23 cellular contexts compared by ENCODE assay signal in genomic region chr7:107473975-107474598, GRCh38. TPM values are rescaled to one million over a fixed set of nuclear protein-coding genes. Genes with fewer than 3 reads are reported as not detected.
"Had no signal": no experiment of that assay in that cellular context is flagged by ENCODE, and none has a peak within 500 bp of the region (broad histone marks: within the 10 kb centered on the region; RNA-seq: fewer than 3 reads in every experiment).

No MANE protein-coding gene starts in this region.

- H3K27ac Mint-ChIP-seq: activated naive CD8-positive, alpha-beta T cell; naive thymus-derived CD8-positive, alpha-beta T cell; progenitor cell of endocrine pancreas; stimulated activated effector memory CD8-positive, alpha-beta T cell treated with anti-CD3 and anti-CD28 coated beads, Interleukin-12 subunit alpha, Interleukin-12 subunit beta, amount 100 ng/mL, for 72 hours had no signal

- ATAC-seq: activated CD4-positive, CD25-positive, alpha-beta regulatory T cell treated with anti-CD3 and anti-CD28 coated beads, Interleukin-2, amount 50 U/mL, for 24 hours; gastrocnemius medialis; naive thymus-derived CD8-positive, alpha-beta T cell; stimulated activated effector memory CD8-positive, alpha-beta T cell treated with anti-CD3 and anti-CD28 coated beads, Interleukin-12 subunit alpha, Interleukin-12 subunit beta, amount 100 ng/mL, for 72 hours; stimulated activated naive CD8-positive, alpha-beta T cell treated with anti-CD3 and anti-CD28 coated beads, Interleukin-15, amount 100 ng/mL, for 72 hours had no signal

- H3K4me1 Mint-ChIP-seq: endodermal cell; stimulated activated naive CD8-positive, alpha-beta T cell treated with anti-CD3 and anti-CD28 coated beads, Interleukin-15, amount 100 ng/mL, for 72 hours had no signal

- H3K4me1 ChIP-seq: ascending aorta, esophagus squamous epithelium, suprapubic skin had no signal

- H3K27me3 Mint-ChIP-seq: activated naive CD8-positive, alpha-beta T cell; naive thymus-derived CD8-positive, alpha-beta T cell; progenitor cell of endocrine pancreas; stimulated activated naive CD8-positive, alpha-beta T cell treated with anti-CD3 and anti-CD28 coated beads, Interleukin-15, amount 100 ng/mL, for 72 hours had no signal

- H3K4me3 Mint-ChIP-seq: activated naive CD8-positive, alpha-beta T cell; endodermal cell; naive thymus-derived CD8-positive, alpha-beta T cell; stimulated activated effector memory CD8-positive, alpha-beta T cell treated with anti-CD3 and anti-CD28 coated beads, Interleukin-12 subunit alpha, Interleukin-12 subunit beta, amount 100 ng/mL, for 72 hours; stimulated activated naive CD8-positive, alpha-beta T cell treated with anti-CD3 and anti-CD28 coated beads, Interleukin-15, amount 100 ng/mL, for 72 hours had no signal

- DNase-seq: activated CD4-positive, alpha-beta T cell treated with anti-CD3 and anti-CD28 coated beads, Interleukin-2, amount 50 U/mL, for 1 hour; activated T-cell treated with anti-CD3 and anti-CD28 coated beads, Interleukin-2, amount 50 U/mL, for 1 hour; adrenal gland; endodermal cell; esophagus squamous epithelium; gastrocnemius medialis; head of caudate nucleus; naive thymus-derived CD8-positive, alpha-beta T cell; stimulated activated CD4-positive, alpha-beta T cell treated with anti-CD3 and anti-CD28 coated beads, Interleukin-2, amount 100 ng/mL, for 24 hours; stimulated activated naive CD8-positive, alpha-beta T cell treated with anti-CD3 and anti-CD28 coated beads, Interleukin-15, amount 100 ng/mL, for 72 hours had no signal

- H3K9me3 ChIP-seq: adrenal gland, ascending aorta, esophagus squamous epithelium, gastrocnemius medialis, suprapubic skin, tibial nerve had no signal

- H3K36me3 ChIP-seq: adrenal gland, ascending aorta, esophagus squamous epithelium, gastrocnemius medialis, suprapubic skin, tibial nerve had no signal

- H3K9me3 Mint-ChIP-seq: endodermal cell; naive thymus-derived CD8-positive, alpha-beta T cell; stimulated activated effector memory CD8-positive, alpha-beta T cell treated with anti-CD3 and anti-CD28 coated beads, Interleukin-12 subunit alpha, Interleukin-12 subunit beta, amount 100 ng/mL, for 72 hours; stimulated activated naive CD8-positive, alpha-beta T cell treated with anti-CD3 and anti-CD28 coated beads, Interleukin-15, amount 100 ng/mL, for 72 hours had no signal

- H3K27ac ChIP-seq: adrenal gland, ascending aorta, coronary artery, esophagus squamous epithelium, gastrocnemius medialis, suprapubic skin, tibial nerve, VCaP had no signal

- H3K36me3 Mint-ChIP-seq: stimulated activated effector memory CD8-positive, alpha-beta T cell treated with anti-CD3 and anti-CD28 coated beads, Interleukin-12 subunit alpha, Interleukin-12 subunit beta, amount 100 ng/mL, for 72 hours had no signal

- H3K4me3 ChIP-seq: adrenal gland, ascending aorta, coronary artery, esophagus squamous epithelium, gastrocnemius medialis, lung, suprapubic skin, tibial nerve had no signal

- H3K27me3 ChIP-seq: adrenal gland, ascending aorta, esophagus squamous epithelium, gastrocnemius medialis, suprapubic skin, tibial nerve had no signal

RNA-seq across cellular contexts. Expression of gene GPR22, which starts 4.2 kb away (rescaled TPM):
- total RNA-seq: ascending aorta; endodermal cell; esophagus squamous epithelium; gastrocnemius medialis; lung; naive thymus-derived CD8-positive, alpha-beta T cell; osteocyte; progenitor cell of endocrine pancreas; suprapubic skin; T-helper 2 cell treated with Interferon-gamma antibody and Interleukin-4, amounts not matched to agents 100 ng/mL and 5 ng/mL, for 36 hours; tibial nerve had no signal
- polyA plus RNA-seq: keratinocyte, lung had no signal
